ENCODE assay signal across 18 cellular contexts in the genomic region with DNA sequence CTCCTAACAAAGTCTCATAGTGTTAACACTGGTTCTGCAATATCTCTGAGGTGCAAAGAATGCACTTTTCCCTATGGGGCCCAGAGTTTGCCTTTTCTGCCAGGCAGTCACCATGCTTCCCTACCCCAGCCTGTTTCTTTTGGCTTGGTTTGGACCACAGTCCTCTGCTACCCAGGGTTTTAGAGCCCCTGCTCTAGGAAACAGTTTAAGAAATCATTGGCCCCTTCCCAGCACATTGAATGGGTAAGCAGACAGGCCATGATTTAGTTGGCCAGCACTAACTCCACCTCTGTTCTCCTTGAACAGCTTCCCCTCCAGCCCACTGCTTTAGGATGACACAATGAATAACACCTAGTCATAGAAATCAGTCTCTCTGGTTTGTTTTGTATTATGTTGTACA.
DNase-seq lines count a peak whose midpoint lies in the region; TF ChIP-seq lines count a peak whose summit lies in the region.
"Had no signal": no experiment of that assay in that cellular context is flagged by ENCODE, and none has a peak within 500 bp of the region (broad histone marks: within the 10 kb centered on the region; RNA-seq: fewer than 3 reads in every experiment).

No MANE protein-coding gene starts in this region.

- H3K9me3 ChIP-seq in Karpas-422 (ENCODE audit: low read length): no peaks in the 10 kb centered on the region
- H3K9me3 ChIP-seq: BE2C, vagina had no signal

- H3K4me3 ChIP-seq in ACC112 (ENCODE audit: low read depth, low read length) (no peak overlapping the region), Karpas-422 (ENCODE audit: low read length) (no peak overlapping the region)
- H3K4me3 ChIP-seq: lung, PC-9, vagina had no signal

- H3K36me3 Mint-ChIP-seq in chondrocyte (ENCODE audit: low read depth): peaks cover 14% of the 10 kb centered on the region
- peaks cover 13% of the 10 kb centered on the region for H3K36me3 Mint-ChIP-seq in nephron progenitor cell (ENCODE audit: low read depth)

- H3K4me1 Mint-ChIP-seq in chondrocyte (ENCODE audit: low read depth) (peaks cover 60% of the 10 kb centered on the region), nephron progenitor cell (peaks cover 22% of the 10 kb centered on the region)

- no peaks in the 10 kb centered on the region for H3K9me2 ChIP-seq in Karpas-422 (replicated peaks; ENCODE audit: insufficient read depth, low read length)

- no peaks in the 10 kb centered on the region for H3K27me3 Mint-ChIP-seq in chondrocyte (ENCODE audit: low read depth)
- H3K27me3 Mint-ChIP-seq in nephron progenitor cell (ENCODE audit: low read depth, poor library complexity): no peaks in the 10 kb centered on the region
- H3K27me3 Mint-ChIP-seq: T-cell had no signal

- TF ChIP-seq CTCF in chondrocyte (IDR thresholded peaks at IDR 0.05) (no peak), nephron progenitor cell (IDR thresholded peaks at IDR 0.05) (no peak)

- H3K27me3 ChIP-seq in ACC112 (ENCODE audit: insufficient read depth, low read length) (no peaks in the 10 kb centered on the region), Karpas-422 (ENCODE audit: low read length) (no peaks in the 10 kb centered on the region)
- H3K27me3 ChIP-seq: BE2C, vagina had no signal

- H3K36me3 ChIP-seq in ACC112 (ENCODE audit: insufficient read depth, low read length) (peaks cover 7% of the 10 kb centered on the region), Karpas-422 (ENCODE audit: insufficient read depth, low read length) (peaks cover 7% of the 10 kb centered on the region; the same call in 1 of the 2 replicates)

- no peak overlapping the region for H3K4me3 Mint-ChIP-seq in chondrocyte (ENCODE audit: unreplicated experiment)
- no peak overlapping the region for H3K4me3 Mint-ChIP-seq in nephron progenitor cell
- H3K4me3 Mint-ChIP-seq: activated T-cell treated with anti-CD3 and anti-CD28 coated beads, Interleukin-2, amount 50 U/mL, for 72 hours; T-cell had no signal

- H3K4me2 ChIP-seq in Karpas-422 (ENCODE audit: low read depth, low read length, poor library complexity, severe bottlenecking): no peak overlapping the region
- H3K4me2 ChIP-seq: PC-9 had no signal

- H3K9me3 Mint-ChIP-seq in chondrocyte (ENCODE audit: low read depth) (no peaks in the 10 kb centered on the region), nephron progenitor cell (no peaks in the 10 kb centered on the region)
- H3K9me3 Mint-ChIP-seq: activated T-cell treated with anti-CD3 and anti-CD28 coated beads, Interleukin-2, amount 50 U/mL, for 72 hours; T-cell had no signal

- H3K4me1 ChIP-seq in ACC112 (ENCODE audit: control insufficient read depth, insufficient read depth, low read length, unreplicated experiment) (peaks cover 37% of the 10 kb centered on the region), Karpas-422 (ENCODE audit: low read length) (peaks cover 26% of the 10 kb centered on the region)

- peak overlapping the region; percentile 64 for H3K27ac Mint-ChIP-seq in chondrocyte (ENCODE audit: unreplicated experiment)
- H3K27ac Mint-ChIP-seq in nephron progenitor cell: peak overlapping the region; percentile 55
- H3K27ac Mint-ChIP-seq: activated T-cell treated with anti-CD3 and anti-CD28 coated beads, Interleukin-2, amount 50 U/mL, for 72 hours had no signal

- H3K27ac ChIP-seq in ACC112 (ENCODE audit: low read depth, low read length): peak overlapping the region; percentile 8; the same call in 1 of the 2 replicates
- H3K27ac ChIP-seq in Karpas-422 (ENCODE audit: low read length): peak overlapping the region; percentile 32; the same call in 1 of the 2 replicates
- H3K27ac ChIP-seq: PC-9 had no signal

- DNase-seq in Karpas-422 (no peak), chondrocyte (ENCODE audit: low spot score) (no peak), nephron progenitor cell (no peak), NCI-H1417 (lab: John Stamatoyannopoulos, UW) (no peak), T-helper 9 cell (no peak), cerebellum (ENCODE audit: low spot score) (no peak)
- no peak for DNase-seq in activated CD4-positive, alpha-beta T cell treated with anti-CD3 and anti-CD28 coated beads, Interleukin-2, amount 50 U/mL, for 48 hours
- DNase-seq: activated CD4-positive, CD25-positive, alpha-beta regulatory T cell treated with anti-CD3 and anti-CD28 coated beads, Interleukin-2, amount 50 U/mL, for 72 hours; activated T-cell treated with anti-CD3 and anti-CD28 coated beads, Interleukin-2, amount 50 U/mL, for 72 hours; BE2C; NCI-H1436 treated with DMSO at 0.1 percent for 48 hours; NCI-H510A treated with DMSO at 0.1 percent for 48 hours; PC-9; stimulated activated CD8-positive, alpha-beta memory T cell treated with anti-CD3 and anti-CD28 coated beads, Interleukin-4, amount 100 ng/mL, for 48 hours; T-cell had no signal

- no peak overlapping the region for H2AFZ ChIP-seq in ACC112 (ENCODE audit: low read length, unreplicated experiment)
- H2AFZ ChIP-seq in Karpas-422 (ENCODE audit: low read length): no peak overlapping the region
- H2AFZ ChIP-seq: PC-9 had no signal

- H3K9ac ChIP-seq in Karpas-422 (ENCODE audit: low read length): no peak overlapping the region

- H3K79me2 ChIP-seq in ACC112 (ENCODE audit: control insufficient read depth, insufficient read depth, low read length, unreplicated experiment) (peaks cover 3% of the 10 kb centered on the region), Karpas-422 (ENCODE audit: low read length) (peaks cover 19% of the 10 kb centered on the region)

- 0 out of 2 replicates have a peak, but pooled peaks cover 2% of the 10 kb centered on the region for H4K20me1 ChIP-seq in Karpas-422 (ENCODE audit: insufficient read depth, low read depth, low read length)
